In genomic region chr1:31576743-31577455, GRCh38 we compare ENCODE assay signal across 1 cellular context.
TF ChIP-seq lines count a peak whose summit lies in the region.

No MANE protein-coding gene starts in this region.

TF ChIP-seq in K562, 482 proteins besides CTCF, POLR2A, EP300 and RAD21 (continued from another document):
- TF ChIP-seq THRA (IDR thresholded peaks at IDR 0.05), result no peak
- TF ChIP-seq BDP1 (IDR thresholded peaks at IDR 0.05; ENCODE audit: insufficient read depth, insufficient read length), result no peak
- TF ChIP-seq SMAD3 (CRISPR knock-in tag; conservative IDR thresholded peaks at IDR 0.05), result no peak
- no peak for TF ChIP-seq SAFB2 (IDR thresholded peaks at IDR 0.05; ENCODE audit: borderline replicate concordance, low read depth, low read length, severe bottlenecking)
- no peak for TF ChIP-seq TRIM28 (IDR thresholded peaks at IDR 0.05)
- TF ChIP-seq PREB (CRISPR knock-in tag; IDR thresholded peaks at IDR 0.05), result no peak
